ENCODE assay signal across 11 cellular contexts in the genomic region with DNA sequence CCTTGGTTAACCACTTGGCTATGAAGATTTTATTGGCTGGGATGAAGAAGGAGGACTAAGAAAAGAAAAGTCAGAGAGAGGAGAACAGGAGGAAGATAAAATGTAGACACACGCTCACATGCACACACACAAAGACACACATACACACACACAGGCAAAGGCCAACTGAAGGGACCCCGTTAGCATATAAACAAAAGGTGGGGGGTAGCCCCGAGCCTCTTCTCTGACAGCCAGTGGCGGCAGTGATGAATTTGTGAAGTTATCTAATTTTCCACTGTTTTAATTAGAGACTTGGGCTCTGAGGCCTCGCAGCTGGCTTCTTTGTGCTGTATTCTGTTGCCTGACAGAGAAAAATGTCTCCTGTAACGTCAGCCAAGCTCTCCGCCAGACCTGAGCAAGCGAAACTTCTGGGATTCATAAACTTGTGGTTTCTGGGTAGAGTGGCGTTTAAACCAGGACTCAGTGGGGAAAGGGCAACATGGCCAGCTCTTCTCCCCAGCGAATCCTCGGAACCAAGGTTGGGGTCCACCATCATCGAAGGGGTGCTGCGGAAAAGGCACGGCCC.
DNase-seq lines count a peak whose midpoint lies in the region; ATAC-seq, FAIRE-seq and TF ChIP-seq lines count a peak whose summit lies in the region.
"Had no signal": no experiment of that assay in that cellular context is flagged by ENCODE, and none has a peak within 500 bp of the region (broad histone marks: within the 10 kb centered on the region; RNA-seq: fewer than 3 reads in every experiment).

No MANE protein-coding gene starts in this region.

- H3K4me1 Mint-ChIP-seq in HFFc6 (ENCODE audit: low read depth) = peaks cover 41% of the 10 kb centered on the region

- H3K4me3 Mint-ChIP-seq in HFFc6 = peak overlapping the region; percentile 57

- peak overlapping the region; percentile 55 for H3K27ac ChIP-seq in ectodermal cell (ENCODE audit: insufficient read depth, low read depth, low read length, poor library complexity, severe bottlenecking)

- peak; percentile 78 for DNase-seq in HFFc6
- DNase-seq in mucosa of descending colon = peak in 1 of 3 donors; percentile 41
- DNase-seq in urothelium cell line (ENCODE audit: low spot score) = peak; percentile 35
- DNase-seq in activated T-cell treated with anti-CD3 and anti-CD28 coated beads, Interleukin-2, amount 50 U/mL, for 48 hours = no peak
- no peak for DNase-seq in NCI-H510A (lab: John Stamatoyannopoulos, UW)
- DNase-seq in NCI-H748 (lab: John Stamatoyannopoulos, UW; ENCODE audit: unreplicated experiment) = no peak
- DNase-seq: central memory CD4-positive, alpha-beta T cell had no signal

- ATAC-seq in mucosa of descending colon = peak; percentile 44
- no peak for ATAC-seq in activated CD4-positive, CD25-positive, alpha-beta regulatory T cell treated with anti-CD3 and anti-CD28 coated beads, Interleukin-2, amount 50 U/mL, for 24 hours
- ATAC-seq: K562 had no signal

- H3K4me1 ChIP-seq in ectodermal cell (ENCODE audit: control insufficient read depth, insufficient read depth, low read length) (peaks cover 8% of the 10 kb centered on the region), mucosa of descending colon (ENCODE audit: low read depth) (no peaks in the 10 kb centered on the region)

- H3K27me3 ChIP-seq in ectodermal cell (ENCODE audit: control insufficient read depth, insufficient read depth, low read length, poor library complexity, severe bottlenecking) = no peaks in the 10 kb centered on the region

- no peaks in the 10 kb centered on the region for H3K36me3 Mint-ChIP-seq in HFFc6 (ENCODE audit: low read depth)

- H3K9me3 ChIP-seq in ectodermal cell (ENCODE audit: control insufficient read depth, low read length) (no peaks in the 10 kb centered on the region), mucosa of descending colon (no peaks in the 10 kb centered on the region)

- FAIRE-seq in urothelium cell line (lab: Jason Lieb, UNC) = no peak
- FAIRE-seq: K562 had no signal

- intact Hi-C loops in mucosa of descending colon (cut with DNase I, micrococcal nuclease) = no loop called here

- peak overlapping the region; percentile 88 for H3K27ac Mint-ChIP-seq in HFFc6

- WGBS in ectodermal cell, 2 experiments = 71 to 78% methylated on average over 13 to 14 of the region's 14 CpGs

- TF ChIP-seq CTCF in HFFc6 (IDR thresholded peaks at IDR 0.05) = no peak
- TF ChIP-seq CTCF in mucosa of descending colon (IDR thresholded peaks at IDR 0.05) = no peak

- H3K36me3 ChIP-seq in ectodermal cell (ENCODE audit: control insufficient read depth, insufficient read depth, low read length) (no peaks in the 10 kb centered on the region), mucosa of descending colon (ENCODE audit: low read depth) (no peaks in the 10 kb centered on the region)

- H3K4me3 ChIP-seq in ectodermal cell (ENCODE audit: insufficient read depth, low read depth, low read length) = no peak overlapping the region
- no peak overlapping the region for H3K4me3 ChIP-seq in mucosa of descending colon
- H3K4me3 ChIP-seq: K562, skin epidermis had no signal

- H3K27me3 Mint-ChIP-seq in HFFc6 (ENCODE audit: insufficient read depth) = peaks cover 5% of the 10 kb centered on the region; the same call in 1 of the 2 replicates

- H3K9me3 Mint-ChIP-seq in HFFc6 = no peaks in the 10 kb centered on the region

Comparison
In these comparisons a context has a peak if more than half of its experiments do, and no peak if none do; other contexts are left out.
1. DNase-seq: peak in HFFc6 (single experiment) and urothelium cell line (single experiment); none in activated T-cell treated with anti-CD3 and anti-CD28 coated beads, Interleukin-2, amount 50 U/mL, for 48 hours (0 of 2), NCI-H510A (single experiment) and NCI-H748 (single experiment).